In genomic region chr6:158926429-158926828, GRCh38 we compare ENCODE assay signal across 23 cellular contexts.
DNase-seq lines count a peak whose midpoint lies in the region; ATAC-seq, FAIRE-seq and TF ChIP-seq lines count a peak whose summit lies in the region.
"Had no signal": no experiment of that assay in that cellular context is flagged by ENCODE, and none has a peak within 500 bp of the region (broad histone marks: within the 10 kb centered on the region; RNA-seq: fewer than 3 reads in every experiment).

No MANE protein-coding gene starts in this region.

- peaks cover 20% of the 10 kb centered on the region for H3K4me1 Mint-ChIP-seq in nephron progenitor cell
- H3K4me1 Mint-ChIP-seq: activated naive CD4-positive, alpha-beta T cell treated with anti-CD3 and anti-CD28 coated beads, Interleukin-2, amount 10 ng/mL, durations not matched to agents 7 days and 5 days; central memory CD8-positive, alpha-beta T cell; neural crest cell had no signal

- H3K27ac Mint-ChIP-seq in nephron progenitor cell, result peak overlapping the region; percentile 80
- H3K27ac Mint-ChIP-seq: IgD-negative memory B cell had no signal

- no peak for TF ChIP-seq CTCF in PC-3 (conservative IDR thresholded peaks at IDR 0.05; ENCODE audit: low read depth, low read length)
- no peak for TF ChIP-seq CTCF in bronchial epithelial cell (IDR thresholded peaks at IDR 0.05; ENCODE audit: insufficient read depth, low read length, severe bottlenecking)
- TF ChIP-seq CTCF in nephron progenitor cell (IDR thresholded peaks at IDR 0.05), result no peak
- no peak for TF ChIP-seq CTCF in Peyer's patch (IDR thresholded peaks at IDR 0.05)

- no peaks in the 10 kb centered on the region for H3K9me3 ChIP-seq in GM23248 (ENCODE audit: low read depth)
- H3K9me3 ChIP-seq in PC-3 (ENCODE audit: low read length), result no peaks in the 10 kb centered on the region
- no peaks in the 10 kb centered on the region for H3K9me3 ChIP-seq in Peyer's patch
- H3K9me3 ChIP-seq: testis had no signal

- peak overlapping the region; percentile 56 for H3K27ac ChIP-seq in GM23248
- peak overlapping the region; percentile 90 for H3K27ac ChIP-seq in PC-3 (ENCODE audit: low read length)
- H3K27ac ChIP-seq in Peyer's patch, result no peak overlapping the region
- H3K27ac ChIP-seq: testis had no signal

- no peak for TF ChIP-seq POLR2A in Peyer's patch (IDR thresholded peaks at IDR 0.05)

- no peaks in the 10 kb centered on the region for H3F3A ChIP-seq in GM23248 (ENCODE audit: insufficient read depth)
- no peaks in the 10 kb centered on the region for H3F3A ChIP-seq in PC-3 (ENCODE audit: low read length, unreplicated experiment)

- BruUV-seq in PC-3 (replicated peaks; lab: Mats Ljungman, UMichigan), result no TSS peak

- H3K79me2 ChIP-seq in GM23248 (ENCODE audit: insufficient read depth), result no peaks in the 10 kb centered on the region
- no peaks in the 10 kb centered on the region for H3K79me2 ChIP-seq in PC-3 (ENCODE audit: low read length)

- in situ Hi-C loops in GM23248 (cut with MboI), result no loop called here

- H3K4me3 ChIP-seq in GM23248 (no peak overlapping the region), PC-3 (ENCODE audit: low read length) (no peak overlapping the region), bronchial epithelial cell (ENCODE audit: low read depth, low read length) (no peak overlapping the region), Peyer's patch (no peak overlapping the region)
- H3K4me3 ChIP-seq: testis had no signal

- DNase-seq in GM23248, result peak; percentile 74
- peak; percentile 88 for DNase-seq in PC-3
- peak; percentile 89 for DNase-seq in bronchial epithelial cell (ENCODE audit: low read depth)
- no peak for DNase-seq in nephron progenitor cell
- DNase-seq in GDM1 (lab: John Stamatoyannopoulos, UW), result no peak
- DNase-seq in stimulated activated CD4-positive, alpha-beta T cell treated with anti-CD3 and anti-CD28 coated beads, Interleukin-1b, Interleukin-23, amount 100 ng/mL, for 48 hours, result no peak
- DNase-seq in Peyer's patch, result no peak
- DNase-seq: activated CD4-positive, alpha-beta T cell treated with anti-CD3 and anti-CD28 coated beads, Interleukin-2, amount 50 U/mL, for 1 hour; activated naive CD4-positive, alpha-beta T cell treated with anti-CD3 and anti-CD28 coated beads, Interleukin-2, amount 10 ng/mL, durations not matched to agents 7 days and 5 days; C1 segment of cervical spinal cord; DMS79; glutamatergic neuron; NCI-H1105; NCI-H2171; right cardiac atrium; Right ventricle myocardium superior; stimulated activated CD4-positive, alpha-beta T cell treated with anti-CD3 and anti-CD28 coated beads, Interleukin-4, amount 100 ng/mL, for 1 hour; testis had no signal

- POLR2A ChIA-PET in PC-3 (lab: Charles Lee; ENCODE audit: unreplicated experiment), result no interaction called here

- H3K36me3 ChIP-seq in GM23248 (ENCODE audit: low read depth), result no peaks in the 10 kb centered on the region
- H3K36me3 ChIP-seq in PC-3 (ENCODE audit: low read depth, low read length), result no peaks in the 10 kb centered on the region
- H3K36me3 ChIP-seq in bronchial epithelial cell (ENCODE audit: control insufficient read depth, insufficient read depth, low read length), result no peaks in the 10 kb centered on the region
- no peaks in the 10 kb centered on the region for H3K36me3 ChIP-seq in Peyer's patch

- H3K4me1 ChIP-seq in GM23248 (ENCODE audit: insufficient read depth) (peaks cover 7% of the 10 kb centered on the region; the same call in 1 of the 2 replicates), PC-3 (ENCODE audit: insufficient read depth, low read length) (peaks cover 17% of the 10 kb centered on the region; the same call in 1 of the 2 replicates), Peyer's patch (peaks cover 0 to 5% (median 0%) of the 10 kb centered on the region in 4 donors)
- H3K4me1 ChIP-seq: testis had no signal

- no peaks in the 10 kb centered on the region for H3K36me3 Mint-ChIP-seq in nephron progenitor cell (ENCODE audit: low read depth)
- H3K36me3 Mint-ChIP-seq: IgD-negative memory B cell had no signal

- ATAC-seq in PC-3 (peak; percentile 92), HG02973 (IDR thresholded peaks at IDR 0.05; ENCODE audit: unreplicated experiment) (no peak)
- ATAC-seq: right cardiac atrium had no signal

- H3K27me3 Mint-ChIP-seq in nephron progenitor cell (ENCODE audit: low read depth, poor library complexity), result no peaks in the 10 kb centered on the region
- H3K27me3 Mint-ChIP-seq: activated naive CD4-positive, alpha-beta T cell treated with anti-CD3 and anti-CD28 coated beads, Interleukin-2, amount 10 ng/mL, durations not matched to agents 7 days and 5 days; central memory CD8-positive, alpha-beta T cell; IgD-negative memory B cell had no signal

- H4K20me1 ChIP-seq in GM23248 (ENCODE audit: insufficient read depth) (no peaks in the 10 kb centered on the region), PC-3 (ENCODE audit: low read length) (no peaks in the 10 kb centered on the region)

- H3K9ac ChIP-seq in GM23248 (no peak overlapping the region), PC-3 (ENCODE audit: low read length) (peak overlapping the region; percentile 35; the same call in 1 of the 2 replicates)

- CTCF ChIA-PET in PC-3 (lab: Charles Lee), result no interaction called here

- H3K27me3 ChIP-seq in GM23248 (replicated peaks; ENCODE audit: insufficient read depth) (no peaks in the 10 kb centered on the region), PC-3 (ENCODE audit: low read length) (no peaks in the 10 kb centered on the region), bronchial epithelial cell (ENCODE audit: control insufficient read depth, insufficient read depth, low read length) (no peaks in the 10 kb centered on the region), Peyer's patch (no peaks in the 10 kb centered on the region)
- H3K27me3 ChIP-seq: testis had no signal

- WGBS in GM23248 (ENCODE audit: low coverage in 1 of 2, low lambda C conversion rate in 2 of 2, missing lambda C conversion rate in 2 of 2), 2 experiments, result 29 to 31% methylated on average over 6 of the region's 6 CpGs

- H3K9me3 Mint-ChIP-seq in nephron progenitor cell, result no peaks in the 10 kb centered on the region
- H3K9me3 Mint-ChIP-seq: central memory CD8-positive, alpha-beta T cell; neural crest cell had no signal

- H2AFZ ChIP-seq in GM23248 (peak overlapping the region; percentile 20; the same call in 1 of the 2 replicates), PC-3 (ENCODE audit: low read length) (0 out of 2 replicates have a peak overlapping the region, but pooled peaks have one; percentile 66)

- FAIRE-seq in bronchial epithelial cell (lab: Jason Lieb, UNC), result no peak
- FAIRE-seq: endometrium had no signal

- H3K4me2 ChIP-seq in GM23248 (ENCODE audit: unreplicated experiment) (no peak overlapping the region), PC-3 (ENCODE audit: low read length) (peak overlapping the region; percentile 63)

- intact Hi-C loops in PC-3 (cut with micrococcal nuclease), result no loop called here

- H3K4me3 Mint-ChIP-seq in nephron progenitor cell, result no peak overlapping the region
- H3K4me3 Mint-ChIP-seq: activated naive CD4-positive, alpha-beta T cell treated with anti-CD3 and anti-CD28 coated beads, Interleukin-2, amount 10 ng/mL, durations not matched to agents 7 days and 5 days; central memory CD8-positive, alpha-beta T cell; IgD-negative memory B cell; neural crest cell had no signal

- H3K9me2 ChIP-seq in GM23248 (ENCODE audit: insufficient read depth), result no peaks in the 10 kb centered on the region
- no peaks in the 10 kb centered on the region for H3K9me2 ChIP-seq in PC-3 (replicated peaks; ENCODE audit: low read length)

Comparison
In these comparisons a context has a peak if more than half of its experiments do, and no peak if none do; other contexts are left out.
1. DNase-seq: peak in GM23248 (single experiment), PC-3 (single experiment) and bronchial epithelial cell (single experiment); none in nephron progenitor cell (single experiment), GDM1 (single experiment), stimulated activated CD4-positive, alpha-beta T cell treated with anti-CD3 and anti-CD28 coated beads, Interleukin-1b, Interleukin-23, amount 100 ng/mL, for 48 hours (single experiment) and Peyer's patch (0 of 3).
2. H3K27ac ChIP-seq: peak in GM23248 (single experiment) and PC-3 (single experiment); none in Peyer's patch (0 of 4).